Comparison of ENCODE assay signal across 8 cellular contexts in genomic region chr1:186375929-186376330, GRCh38. TPM values are rescaled to one million over a fixed set of nuclear protein-coding genes. Genes with fewer than 3 reads are reported as not detected.
A peak's percentile ranks its signal among the peaks of the same experiment; 100 is the strongest.
DNase-seq lines count a peak whose midpoint lies in the region; ATAC-seq and TF ChIP-seq lines count a peak whose summit lies in the region.

No MANE protein-coding gene starts in this region.

- peaks cover 15% of the 10 kb centered on the region for H3K36me3 Mint-ChIP-seq in endothelial cell (ENCODE audit: low read depth, unreplicated experiment)

- H3K9me3 Mint-ChIP-seq in endothelial cell (ENCODE audit: unreplicated experiment) = no peaks in the 10 kb centered on the region

- H3K4me3 Mint-ChIP-seq in endothelial cell (ENCODE audit: unreplicated experiment) = peak overlapping the region; percentile 100

- peak overlapping the region; percentile 78 for H3K4me3 ChIP-seq in NB4 (ENCODE audit: low read depth, low read length)
- peak overlapping the region; percentile 99 for H3K4me3 ChIP-seq in neuron (ENCODE audit: low read length)

- DNase-seq in GM03348 (ENCODE audit: low spot score) = peak; percentile 6
- DNase-seq in NB4 (ENCODE audit: low read depth) = no peak
- DNase-seq in endothelial cell (ENCODE audit: low spot score) = no peak
- DNase-seq in putamen (ENCODE audit: low spot score) = no peak
- DNase-seq in NCI-H146 (lab: John Stamatoyannopoulos, UW) = no peak
- no peak for DNase-seq in stimulated activated CD4-positive, alpha-beta T cell treated with anti-CD3 and anti-CD28 coated beads, Interleukin-2, amount 100 ng/mL, for 24 hours

- H3K4me1 Mint-ChIP-seq in endothelial cell (ENCODE audit: unreplicated experiment) = peaks cover 4% of the 10 kb centered on the region

- H3K4me1 ChIP-seq in neuron (ENCODE audit: insufficient read depth, low read length) = peaks cover 17% of the 10 kb centered on the region

- H3K36me3 ChIP-seq in neuron (ENCODE audit: insufficient read depth, low read length) = peaks cover 33% of the 10 kb centered on the region

- H3K27me3 Mint-ChIP-seq in endothelial cell (ENCODE audit: unreplicated experiment) = peaks cover 3% of the 10 kb centered on the region

- H2AFZ ChIP-seq in neuron (ENCODE audit: low read depth, low read length) = peak overlapping the region; percentile 71

- TF ChIP-seq CTCF in NB4 (IDR thresholded peaks at IDR 0.05; ENCODE audit: low read depth, low read length) (no peak), endothelial cell (IDR thresholded peaks at IDR 0.05; ENCODE audit: unreplicated experiment) (no peak)

- ATAC-seq in HG03432 (IDR thresholded peaks at IDR 0.05; ENCODE audit: unreplicated experiment) = no peak

- peak overlapping the region; percentile 98 for H3K27ac Mint-ChIP-seq in endothelial cell (ENCODE audit: unreplicated experiment)

- H3K27me3 ChIP-seq in neuron (ENCODE audit: insufficient read depth, low read length) = no peaks in the 10 kb centered on the region

- TF ChIP-seq POLR2A in NB4 (IDR thresholded peaks at IDR 0.05; ENCODE audit: extremely low read depth, insufficient read length) = no peak

- H3K9me3 ChIP-seq in neuron (ENCODE audit: low read length) = no peaks in the 10 kb centered on the region

RNA-seq across cellular contexts. Expression of gene ODR4, which starts 0.3 kb away (rescaled TPM):
- total RNA-seq in endothelial cell (ENCODE audit: unreplicated experiment) = 19.3 TPM

RNA-seq across cellular contexts. Expression of gene TPR, which starts 0.9 kb away (rescaled TPM):
- 153 TPM for total RNA-seq in endothelial cell (ENCODE audit: unreplicated experiment)
